Comparison of ENCODE assay signal across 8 cellular contexts in genomic region chr18:79965119-79965902, GRCh38. TPM values are rescaled to one million over a fixed set of nuclear protein-coding genes. Genes with fewer than 3 reads are reported as not detected.
DNase-seq lines count a peak whose midpoint lies in the region; ATAC-seq and TF ChIP-seq lines count a peak whose summit lies in the region.

No MANE protein-coding gene starts in this region.

- H4K20me1 ChIP-seq in neural progenitor cell (ENCODE audit: low read depth): peaks cover 43% of the 10 kb centered on the region

- peak overlapping the region; percentile 49; the same call in 1 of the 2 replicates for H3K4me3 ChIP-seq in HUES6 (ENCODE audit: low read depth, low read length)
- peak overlapping the region; percentile 73 for H3K4me3 ChIP-seq in WI38 (ENCODE audit: low read depth, low read length)
- peak overlapping the region; percentile 67 for H3K4me3 ChIP-seq in fibroblast of pulmonary artery (replicated peaks; ENCODE audit: low read depth, low read length)
- peak overlapping the region; percentile 60 for H3K4me3 ChIP-seq in neural progenitor cell

- no peak overlapping the region for H3K27ac Mint-ChIP-seq in neural progenitor cell

- H3K27me3 Mint-ChIP-seq in neural progenitor cell (ENCODE audit: insufficient read depth, low read depth): peaks cover 10% of the 10 kb centered on the region

- H3K4me2 ChIP-seq in neural progenitor cell: peak overlapping the region; percentile 92

- peaks cover 11% of the 10 kb centered on the region for H3K36me3 Mint-ChIP-seq in neural progenitor cell

- H2AFZ ChIP-seq in neural progenitor cell (replicated peaks): no peak overlapping the region

- H3K4me1 Mint-ChIP-seq in neural progenitor cell: peaks cover 28% of the 10 kb centered on the region

- H3K27me3 ChIP-seq in HUES6 (ENCODE audit: control insufficient read depth, insufficient read depth, low read length) (peaks cover 54% of the 10 kb centered on the region), neural progenitor cell (peaks cover 54% of the 10 kb centered on the region)

- H3K4me3 Mint-ChIP-seq in neural progenitor cell: peak overlapping the region; percentile 30

- H3K36me3 ChIP-seq in HUES6 (ENCODE audit: control insufficient read depth, insufficient read depth, low read length) (peaks cover 2% of the 10 kb centered on the region; the same call in 1 of the 2 replicates), neural progenitor cell (no peaks in the 10 kb centered on the region)

- H3F3A ChIP-seq in neural progenitor cell (ENCODE audit: low read depth): peaks cover 25% of the 10 kb centered on the region

- no peaks in the 10 kb centered on the region for H3K79me2 ChIP-seq in neural progenitor cell (ENCODE audit: low read depth)

- peak; percentile 85 for DNase-seq in EH (ENCODE audit: low read depth)
- DNase-seq in fibroblast of pulmonary artery (ENCODE audit: low read depth): peak; percentile 90
- DNase-seq in neural progenitor cell (ENCODE audit: low spot score): no peak

- H3K27ac ChIP-seq in HUES6 (ENCODE audit: low read depth, low read length) (no peak overlapping the region), neural progenitor cell (no peak overlapping the region)

- ATAC-seq in HG02840 (IDR thresholded peaks at IDR 0.05; ENCODE audit: low FRiP score, unreplicated experiment) (no peak), GM21576 (IDR thresholded peaks at IDR 0.05; ENCODE audit: unreplicated experiment) (no peak), HG03521 (IDR thresholded peaks at IDR 0.05; ENCODE audit: unreplicated experiment) (no peak)

- H3K4me1 ChIP-seq in HUES6 (ENCODE audit: control insufficient read depth, insufficient read depth, low read length): peaks cover 28% of the 10 kb centered on the region
- H3K4me1 ChIP-seq in neural progenitor cell: peaks cover 18% of the 10 kb centered on the region

- no peaks in the 10 kb centered on the region for H3K9me3 ChIP-seq in HUES6 (ENCODE audit: control insufficient read depth, insufficient read depth, low read depth, low read length)
- H3K9me3 ChIP-seq in neural progenitor cell (ENCODE audit: low read depth): no peaks in the 10 kb centered on the region

- H3K9me3 Mint-ChIP-seq in neural progenitor cell: no peaks in the 10 kb centered on the region

- H3K9ac ChIP-seq in HUES6 (ENCODE audit: low read length) (no peak overlapping the region), neural progenitor cell (no peak overlapping the region)

- TF ChIP-seq CTCF in WI38 (IDR thresholded peaks at IDR 0.05; ENCODE audit: low read depth, low read length) (no peak), fibroblast of pulmonary artery (IDR thresholded peaks at IDR 0.05; ENCODE audit: low read length, missing control alignments) (no peak), neural progenitor cell (IDR thresholded peaks at IDR 0.05) (no peak)

RNA-seq across cellular contexts. Expression of gene HSBP1L1, which starts 0.9 kb away (rescaled TPM):
- 1.7 TPM in 1 of 2 replicates, not detected in the other for total RNA-seq in neural progenitor cell (ENCODE audit: low replicate concordance)

RNA-seq across cellular contexts. Expression of gene SLC66A2, which starts 13.9 kb away (rescaled TPM):
- 5.8 and 22.3 TPM in 2 replicates for total RNA-seq in neural progenitor cell (ENCODE audit: low replicate concordance)

RNA-seq across cellular contexts. Expression of gene TXNL4A, which starts 23.1 kb away (rescaled TPM):
- 44.3 and 56.4 TPM in 2 replicates for total RNA-seq in neural progenitor cell (ENCODE audit: low replicate concordance)
